17 cellular contexts compared by ENCODE assay signal in genomic region chr5:149438281-149438680, GRCh38. TPM values are rescaled to one million over a fixed set of nuclear protein-coding genes. Genes with fewer than 3 reads are reported as not detected.
DNase-seq lines count a peak whose midpoint lies in the region; ATAC-seq and TF ChIP-seq lines count a peak whose summit lies in the region.
"Had no signal": no experiment of that assay in that cellular context is flagged by ENCODE, and none has a peak within 500 bp of the region (broad histone marks: within the 10 kb centered on the region; RNA-seq: fewer than 3 reads in every experiment).

No MANE protein-coding gene starts in this region.

- TF ChIP-seq CTCF in AG04450 (IDR thresholded peaks at IDR 0.05; ENCODE audit: low read depth, low read length) (no peak), Loucy (conservative IDR thresholded peaks at IDR 0.05; ENCODE audit: low read length) (no peak), SK-N-SH (IDR thresholded peaks at IDR 0.05) (no peak)

- H2BK12ac ChIP-seq in trophoblast cell (ENCODE audit: low read length): no peak overlapping the region

- no peak overlapping the region for H3K14ac ChIP-seq in trophoblast cell (ENCODE audit: low read length)

- H3K27me3 Mint-ChIP-seq in activated T-cell treated with anti-CD3 and anti-CD28 coated beads, Interleukin-2, amount 50 U/mL, for 4 hours (ENCODE audit: low read depth): peaks cover 2% of the 10 kb centered on the region

- H3F3A ChIP-seq in Loucy (ENCODE audit: low read depth) (no peaks in the 10 kb centered on the region), SK-N-SH (replicated peaks; ENCODE audit: insufficient read depth) (peaks cover 22% of the 10 kb centered on the region)

- no peaks in the 10 kb centered on the region for H4K20me1 ChIP-seq in Loucy (ENCODE audit: insufficient read depth, low read length, poor library complexity, severe bottlenecking)
- H4K20me1 ChIP-seq in SK-N-SH (ENCODE audit: insufficient read depth): no peaks in the 10 kb centered on the region

- ATAC-seq in activated T-cell treated with anti-CD3 and anti-CD28 coated beads, Interleukin-2, amount 50 U/mL, for 4 hours: no peak
- ATAC-seq: GM12878 had no signal

- peaks cover 11% of the 10 kb centered on the region for H3K4me1 Mint-ChIP-seq in activated T-cell treated with anti-CD3 and anti-CD28 coated beads, Interleukin-2, amount 50 U/mL, for 4 hours (ENCODE audit: low read depth)

- H3K9me3 Mint-ChIP-seq in activated T-cell treated with anti-CD3 and anti-CD28 coated beads, Interleukin-2, amount 50 U/mL, for 4 hours: no peaks in the 10 kb centered on the region

- H2BK5ac ChIP-seq in trophoblast cell (ENCODE audit: low read depth, low read length, poor library complexity): no peak overlapping the region

- no peaks in the 10 kb centered on the region for H3K36me3 Mint-ChIP-seq in activated T-cell treated with anti-CD3 and anti-CD28 coated beads, Interleukin-2, amount 50 U/mL, for 4 hours (ENCODE audit: insufficient read depth)

- H3K4me2 ChIP-seq in Loucy (ENCODE audit: low read depth, low read length, poor library complexity, severe bottlenecking) (no peak overlapping the region), trophoblast cell (ENCODE audit: low read length) (no peak overlapping the region), SK-N-SH (no peak overlapping the region)

- no peak for DNase-seq in AG04450 (ENCODE audit: low read depth, low spot score)
- DNase-seq in epithelial cell of prostate (ENCODE audit: low read depth, low spot score): no peak
- DNase-seq in trophoblast cell: no peak
- no peak for DNase-seq in NCI-H187 treated with DMSO at 0.1 percent for 48 hours (lab: John Stamatoyannopoulos, UW)
- DNase-seq in activated T-cell treated with anti-CD3 and anti-CD28 coated beads, Interleukin-2, amount 50 U/mL, for 4 hours: no peak
- no peak for DNase-seq in SK-N-SH
- no peak for DNase-seq in GF-D8 (lab: John Stamatoyannopoulos, UW)
- DNase-seq: Caco-2, NCI-H1092, NCI-H446 treated with DMSO at 0.1 percent for 48 hours, SIG-M5 had no signal

- H3K36me3 ChIP-seq in Loucy (ENCODE audit: insufficient read depth, low read length) (no peaks in the 10 kb centered on the region), trophoblast cell (ENCODE audit: control insufficient read depth in 1 of 2, insufficient read depth in 2 of 2, low read length in 2 of 2) (no peaks in the 10 kb centered on the region), SK-N-SH (replicated peaks in 1 of 2; ENCODE audit: control insufficient read depth in 1 of 2, insufficient read depth in 2 of 2, low read length in 1 of 2) (no peaks in the 10 kb centered on the region)

- H2BK120ac ChIP-seq in trophoblast cell (ENCODE audit: insufficient read depth, low read length, poor library complexity): no peak overlapping the region

- H2AK5ac ChIP-seq in trophoblast cell (ENCODE audit: low read length): no peak overlapping the region

- no peak overlapping the region for H3K23ac ChIP-seq in trophoblast cell (ENCODE audit: low read length)

- peaks cover 17% of the 10 kb centered on the region for H3K79me1 ChIP-seq in trophoblast cell (ENCODE audit: low read length)

- H3K9ac ChIP-seq in Loucy (ENCODE audit: low read depth, low read length, poor library complexity, severe bottlenecking): no peak overlapping the region
- H3K9ac ChIP-seq in trophoblast cell (ENCODE audit: low read length): no peak overlapping the region
- no peak overlapping the region for H3K9ac ChIP-seq in SK-N-SH

- POLR2A ChIA-PET in AG04450 (lab: Yijun Ruan, JAX) (interaction anchor here (1.2 kb wide), 1 partner anchor 57 kb away, joined by 4 read pairs; no protein-coding TSS in a partner anchor), SK-N-SH (lab: Yijun Ruan, JAX) (no interaction called here)

- H3K9me3 ChIP-seq in AG04450 (ENCODE audit: control insufficient read depth, insufficient read depth, low read length) (no peaks in the 10 kb centered on the region), Loucy (ENCODE audit: insufficient read depth, low read depth, low read length) (no peaks in the 10 kb centered on the region), trophoblast cell (ENCODE audit: insufficient read depth, low read depth, low read length) (no peaks in the 10 kb centered on the region), SK-N-SH (no peaks in the 10 kb centered on the region)
- H3K9me3 ChIP-seq: Caco-2 had no signal

- H3K4me3 ChIP-seq in AG04450 (ENCODE audit: low read depth, low read length) (no peak overlapping the region), Loucy (ENCODE audit: low read length, poor library complexity, severe bottlenecking) (no peak overlapping the region), trophoblast cell (ENCODE audit: low read depth, low read length) (no peak overlapping the region), SK-N-SH (ENCODE audit: low read depth in 2 of 2, low read length in 1 of 2) (no peak overlapping the region)
- H3K4me3 ChIP-seq: GM12878 had no signal

- H3K27me3 ChIP-seq in AG04450 (ENCODE audit: control insufficient read depth, insufficient read depth, low read length) (peaks cover 2% of the 10 kb centered on the region), Loucy (ENCODE audit: insufficient read depth, low read length, poor library complexity, severe bottlenecking) (no peaks in the 10 kb centered on the region), trophoblast cell (ENCODE audit: insufficient read depth, low read length) (no peaks in the 10 kb centered on the region), SK-N-SH (ENCODE audit: insufficient read depth) (no peaks in the 10 kb centered on the region)

- peak overlapping the region; percentile 10 for H4K91ac ChIP-seq in trophoblast cell (ENCODE audit: low read depth, low read length)

- TF ChIP-seq RAD21 in SK-N-SH (IDR thresholded peaks at IDR 0.05; ENCODE audit: low read length): no peak

- peak overlapping the region; percentile 33 for H3K27ac ChIP-seq in AG04450 (ENCODE audit: low read depth, low read length)
- H3K27ac ChIP-seq in epithelial cell of prostate: peak overlapping the region; percentile 86
- no peak overlapping the region for H3K27ac ChIP-seq in trophoblast cell (ENCODE audit: low read depth, low read length)
- no peak overlapping the region for H3K27ac ChIP-seq in SK-N-SH (ENCODE audit: low read depth in 2 of 2, low read length in 1 of 2)

- H2AFZ ChIP-seq in Loucy (ENCODE audit: low read length): peak overlapping the region; percentile 41; the same call in 1 of the 2 replicates
- H2AFZ ChIP-seq in trophoblast cell (ENCODE audit: insufficient read depth, low read length, poor library complexity): no peak overlapping the region
- H2AFZ ChIP-seq in SK-N-SH (ENCODE audit: low read depth): no peak overlapping the region

- TF ChIP-seq EP300 in SK-N-SH (IDR thresholded peaks at IDR 0.05; ENCODE audit: borderline replicate concordance in 1 of 2, low read depth in 1 of 2, low read length in 1 of 2): no peak

- peaks cover 15% of the 10 kb centered on the region for H3K4me1 ChIP-seq in Loucy (ENCODE audit: insufficient read depth, low read length, poor library complexity, severe bottlenecking)
- H3K4me1 ChIP-seq in trophoblast cell (ENCODE audit: control insufficient read depth in 1 of 2, insufficient read depth in 2 of 2, low read length in 2 of 2): peaks cover 6 to 7% of the 10 kb centered on the region in 2 experiments
- H3K4me1 ChIP-seq in SK-N-SH (ENCODE audit: control insufficient read depth in 1 of 2, insufficient read depth in 2 of 2, low read depth in 1 of 2, low read length in 1 of 2): peaks cover 0 to 24% of the 10 kb centered on the region in 2 experiments; a peak in 2 of 4 replicates

- no peak overlapping the region for H4K8ac ChIP-seq in trophoblast cell (ENCODE audit: low read depth, low read length)

- no peak overlapping the region for H4K12ac ChIP-seq in trophoblast cell (ENCODE audit: low read depth, low read length)

- no peaks in the 10 kb centered on the region for H3K9me2 ChIP-seq in Loucy (replicated peaks; ENCODE audit: low read depth, low read length)
- no peaks in the 10 kb centered on the region for H3K9me2 ChIP-seq in SK-N-SH

- H3K4ac ChIP-seq in trophoblast cell (ENCODE audit: low read depth, low read length): no peak overlapping the region

- H3K18ac ChIP-seq in trophoblast cell (ENCODE audit: low read length): no peak overlapping the region

- H3K79me2 ChIP-seq in Loucy (ENCODE audit: insufficient read depth, low read length): no peaks in the 10 kb centered on the region
- H3K79me2 ChIP-seq in trophoblast cell (ENCODE audit: control insufficient read depth, insufficient read depth, low read length, poor library complexity): no peaks in the 10 kb centered on the region
- H3K79me2 ChIP-seq in SK-N-SH (ENCODE audit: insufficient read depth): no peaks in the 10 kb centered on the region

- WGBS in trophoblast cell (ENCODE audit: extremely low coverage, insufficient coverage, insufficient read length): no CpG with 5 or more reads among the region's 5 CpGs
- WGBS in SK-N-SH (ENCODE audit: low lambda C conversion rate): 93% methylated on average over 5 of the region's 5 CpGs

- CTCF ChIA-PET in AG04450 (lab: Charles Lee): interaction anchor here (1.0 to 2.5 kb wide), 8 partner anchors 57 to 181 kb away, joined by 3 to 16 read pairs (median 10); partner anchors contain the start of gene CSNK1A1
- CTCF ChIA-PET in SK-N-SH (lab: Yijun Ruan, JAX): interaction anchor here (1.5 to 52.5 kb wide), 5 partner anchors 66 to 179 kb away, joined by 16 to 1751 read pairs (median 46); partner anchors contain the start of genes IL17B and PCYOX1L

- no peak overlapping the region for H3K4me3 Mint-ChIP-seq in activated T-cell treated with anti-CD3 and anti-CD28 coated beads, Interleukin-2, amount 50 U/mL, for 4 hours
- H3K4me3 Mint-ChIP-seq: CD14-positive monocyte had no signal

TF ChIP-seq in SK-N-SH, 30 proteins besides CTCF, POLR2A, EP300 and RAD21 (continues in another document):
- TF ChIP-seq RFX5 (IDR thresholded peaks at IDR 0.05; ENCODE audit: low read length): no peak
- no peak for TF ChIP-seq MXI1 (IDR thresholded peaks at IDR 0.05; ENCODE audit: low read depth, low read length)
- TF ChIP-seq EZH2phosphoT487 (IDR thresholded peaks at IDR 0.05; ENCODE audit: borderline replicate concordance, low read depth): no peak
- TF ChIP-seq RCOR1 (IDR thresholded peaks at IDR 0.05; ENCODE audit: low read length): no peak

RNA-seq across cellular contexts. Expression of gene IL17B, which starts 59.2 kb away (rescaled TPM):
- polyA plus RNA-seq in AG04450 (2011; rRNA removed) (0.24 TPM in 1 of 2 replicates, not detected in the other), SK-N-SH (2012; rRNA removed) (0.16 TPM in 1 of 2 replicates, not detected in the other)
- polyA minus RNA-seq in AG04450 (2011; rRNA and poly(A)+ RNA removed): 0.41 TPM in 1 of 2 replicates, not detected in the other
- polyA plus RNA-seq in trophoblast cell (2013): 0.25 and 0.26 TPM in 2 replicates
- total RNA-seq in activated T-cell treated with anti-CD3 and anti-CD28 coated beads, Interleukin-2, amount 50 U/mL, for 4 hours: not detected
- 0.09 TPM in 1 of 2 replicates, not detected in the other for polyA plus RNA-seq in SK-N-SH (2012; cell fraction: cytosol; rRNA removed)
- 0.29 TPM in 1 of 2 replicates, not detected in the other for polyA plus RNA-seq in SK-N-SH (2012; cell fraction: nucleus; rRNA removed)
- total RNA-seq: A172, Caco-2, GM12878, HT1080, M059J had no signal
- polyA plus RNA-seq: CD14-positive monocyte, GM12878 had no signal

Comparison
In these comparisons a context has a peak if more than half of its experiments do, and no peak if none do; other contexts are left out.
1. H3K27ac ChIP-seq: peak in AG04450 (single experiment) and epithelial cell of prostate (single experiment); none in trophoblast cell (single experiment) and SK-N-SH (0 of 2).